1 cellular context compared by ENCODE assay signal in genomic region chr19:55435020-55435419, GRCh38.
TF ChIP-seq lines count a peak whose summit lies in the region.

No MANE protein-coding gene starts in this region.

TF ChIP-seq in H1, 55 proteins besides CTCF, POLR2A, EP300 and RAD21:
- TF ChIP-seq ZNF274 (IDR thresholded peaks at IDR 0.05; ENCODE audit: borderline replicate concordance, extremely low read depth, low read length) (no peak), SP1 (IDR thresholded peaks at IDR 0.05; ENCODE audit: low read depth, low read length) (no peak), POU5F1 (IDR thresholded peaks at IDR 0.05; ENCODE audit: low read depth, low read length) (no peak), RBBP5 (IDR thresholded peaks at IDR 0.05; ENCODE audit: borderline replicate concordance, low read depth, low read length) (no peak)
